ENCODE assay signal across 23 cellular contexts in genomic region chr11:16297332-16297731, GRCh38.
DNase-seq lines count a peak whose midpoint lies in the region; ATAC-seq and TF ChIP-seq lines count a peak whose summit lies in the region.
"Had no signal": no experiment of that assay in that cellular context is flagged by ENCODE, and none has a peak within 500 bp of the region (broad histone marks: within the 10 kb centered on the region; RNA-seq: fewer than 3 reads in every experiment).

No MANE protein-coding gene starts in this region.

- CTCF ChIA-PET in HEK293T (lab: Yijun Ruan, JAX): no interaction called here

- H3K27ac Mint-ChIP-seq in nephron progenitor cell: peak overlapping the region; percentile 47
- H3K27ac Mint-ChIP-seq: activated CD4-positive, alpha-beta memory T cell treated with anti-CD3 and anti-CD28 coated beads for 36 hours; activated naive CD4-positive, alpha-beta T cell treated with anti-CD3 and anti-CD28 coated beads, Interleukin-2, amount 50 U/mL, for 72 hours; activated T-helper 2 cell treated with anti-CD3 and anti-CD28 coated beads, Interferon-gamma antibody, Interleukin-2, Interleukin-4, amounts not matched to agents 10 μg/mL and 5 μg/mL and 100 μg/mL, durations not matched to agents 14 hours and 24 hours and 36 hours; B cell had no signal

- H3K9me3 Mint-ChIP-seq in nephron progenitor cell: no peaks in the 10 kb centered on the region
- H3K9me3 Mint-ChIP-seq: activated T-helper 2 cell treated with anti-CD3 and anti-CD28 coated beads, Interferon-gamma antibody, Interleukin-2, Interleukin-4, amounts not matched to agents 10 μg/mL and 5 μg/mL and 100 μg/mL, durations not matched to agents 14 hours and 24 hours and 36 hours had no signal

- DNase-seq in NCI-H2107 treated with DMSO at 0.1 percent for 48 hours (lab: John Stamatoyannopoulos, UW; ENCODE audit: unreplicated experiment) (peak; percentile 25), NCI-H2107 (lab: John Stamatoyannopoulos, UW) (no peak), HEK293T (ENCODE audit: extremely low spot score) (peak; percentile 13), NCI-H82 treated with DMSO at 0.1 percent for 48 hours (lab: John Stamatoyannopoulos, UW; ENCODE audit: unreplicated experiment) (peak; percentile 14), nephron progenitor cell (no peak)
- DNase-seq: activated CD4-positive, alpha-beta memory T cell treated with anti-CD3 and anti-CD28 coated beads for 36 hours; anterior cingulate cortex; DND-41; kidney; NCI-H1092; NCI-H2081 treated with DMSO at 0.1 percent for 48 hours; NCI-H774; SW 1271; T1000; transverse colon had no signal

- TF ChIP-seq CTCF in nephron progenitor cell (IDR thresholded peaks at IDR 0.05): no peak

- H3K27me3 Mint-ChIP-seq in nephron progenitor cell (ENCODE audit: low read depth, poor library complexity): no peaks in the 10 kb centered on the region
- H3K27me3 Mint-ChIP-seq: activated CD4-positive, alpha-beta memory T cell treated with anti-CD3 and anti-CD28 coated beads for 36 hours; B cell had no signal

- H3K36me3 Mint-ChIP-seq in nephron progenitor cell (ENCODE audit: low read depth): no peaks in the 10 kb centered on the region
- H3K36me3 Mint-ChIP-seq: activated CD4-positive, alpha-beta memory T cell treated with anti-CD3 and anti-CD28 coated beads for 36 hours; activated naive CD4-positive, alpha-beta T cell treated with anti-CD3 and anti-CD28 coated beads, Interleukin-2, amount 50 U/mL, for 72 hours had no signal

- ATAC-seq in GM21515 (IDR thresholded peaks at IDR 0.05; ENCODE audit: unreplicated experiment): no peak
- ATAC-seq in GM21786 (IDR thresholded peaks at IDR 0.05; ENCODE audit: unreplicated experiment): no peak
- ATAC-seq in GM19351 (IDR thresholded peaks at IDR 0.05; ENCODE audit: unreplicated experiment): no peak
- ATAC-seq: activated CD4-positive, CD25-positive, alpha-beta regulatory T cell treated with anti-CD3 and anti-CD28 coated beads, Interleukin-2, amount 50 U/mL, for 24 hours; activated naive CD4-positive, alpha-beta T cell treated with anti-CD3 and anti-CD28 coated beads, Interleukin-2, amount 50 U/mL, for 72 hours; GM12878 had no signal

- peaks cover 53% of the 10 kb centered on the region for H3K4me1 Mint-ChIP-seq in nephron progenitor cell
- H3K4me1 Mint-ChIP-seq: B cell had no signal

- POLR2A ChIA-PET in HEK293T (lab: Yijun Ruan, JAX): interaction anchor here (0.7 kb wide), 1 partner anchor 1715 kb away, joined by 3 read pairs; no protein-coding TSS in a partner anchor

- H3K4me3 Mint-ChIP-seq in nephron progenitor cell: no peak overlapping the region
- H3K4me3 Mint-ChIP-seq: activated CD4-positive, alpha-beta memory T cell treated with anti-CD3 and anti-CD28 coated beads for 36 hours; B cell had no signal

TF ChIP-seq in HEK293T, 16 proteins besides CTCF, POLR2A, EP300 and RAD21:
- TF ChIP-seq ARNT (IDR thresholded peaks at IDR 0.05) (no peak), SP1 (IDR thresholded peaks at IDR 0.05) (no peak), SUZ12 (IDR thresholded peaks at IDR 0.05) (no peak)
- TF ChIP-seq, protein P1, sequence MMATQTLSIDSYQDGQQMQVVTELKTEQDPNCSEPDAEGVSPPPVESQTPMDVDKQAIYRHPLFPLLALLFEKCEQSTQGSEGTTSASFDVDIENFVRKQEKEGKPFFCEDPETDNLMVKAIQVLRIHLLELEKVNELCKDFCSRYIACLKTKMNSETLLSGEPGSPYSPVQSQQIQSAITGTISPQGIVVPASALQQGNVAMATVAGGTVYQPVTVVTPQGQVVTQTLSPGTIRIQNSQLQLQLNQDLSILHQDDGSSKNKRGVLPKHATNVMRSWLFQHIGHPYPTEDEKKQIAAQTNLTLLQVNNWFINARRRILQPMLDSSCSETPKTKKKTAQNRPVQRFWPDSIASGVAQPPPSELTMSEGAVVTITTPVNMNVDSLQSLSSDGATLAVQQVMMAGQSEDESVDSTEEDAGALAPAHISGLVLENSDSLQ (IDR thresholded peaks at IDR 0.05): peak; percentile 76

Comparison
In these comparisons a context has a peak if more than half of its experiments do, and no peak if none do; other contexts are left out.
1. DNase-seq: peak in NCI-H2107 treated with DMSO at 0.1 percent for 48 hours (single experiment), HEK293T (single experiment) and NCI-H82 treated with DMSO at 0.1 percent for 48 hours (single experiment); none in NCI-H2107 (single experiment) and nephron progenitor cell (single experiment).